Comparison of ENCODE assay signal across 8 cellular contexts in the genomic region with DNA sequence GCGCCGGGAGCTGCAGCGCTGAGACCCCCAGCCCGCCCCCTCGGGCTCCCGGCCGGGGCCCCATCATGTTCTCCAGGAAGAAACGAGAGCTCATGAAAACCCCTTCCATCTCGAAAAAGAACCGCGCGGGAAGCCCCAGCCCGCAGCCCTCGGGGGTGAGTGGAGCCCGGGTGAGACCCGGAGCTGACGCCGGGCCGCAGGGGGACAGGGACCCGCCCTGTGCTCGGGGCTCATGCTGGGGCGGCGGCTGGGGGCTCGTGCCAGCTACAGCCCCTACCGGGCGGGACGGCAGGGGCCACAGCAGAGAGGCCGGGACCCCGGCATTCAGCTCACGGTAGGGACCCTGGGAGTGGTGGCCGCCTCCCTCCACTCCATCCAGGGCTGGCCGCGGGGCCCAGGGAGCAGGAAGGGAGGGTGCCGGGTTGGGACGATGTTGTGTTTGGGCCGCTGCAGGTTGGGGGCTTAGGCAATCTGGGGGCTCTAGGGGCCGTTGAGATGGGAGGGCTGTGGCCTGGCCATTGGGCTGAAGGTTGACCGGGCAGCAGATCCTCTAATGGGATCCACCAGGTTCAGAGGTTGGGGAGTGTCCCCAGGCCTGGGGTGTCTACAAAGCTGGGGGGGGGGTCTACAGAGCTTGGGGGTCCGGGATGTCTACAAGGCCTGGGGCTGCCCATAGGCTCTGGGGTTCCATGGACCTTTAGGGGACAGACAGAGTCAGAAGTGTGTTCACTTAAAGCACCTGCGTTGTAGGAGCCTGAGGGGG. TPM values are rescaled to one million over a fixed set of nuclear protein-coding genes. Genes with fewer than 3 reads are reported as not detected.
DNase-seq lines count a peak whose midpoint lies in the region; ATAC-seq and TF ChIP-seq lines count a peak whose summit lies in the region.

No MANE protein-coding gene starts in this region.

- ATAC-seq in HG03108 (IDR thresholded peaks at IDR 0.05; ENCODE audit: unreplicated experiment) (peak; percentile 9), HG02870 (IDR thresholded peaks at IDR 0.05; ENCODE audit: unreplicated experiment) (no peak), HG03045 (IDR thresholded peaks at IDR 0.05; ENCODE audit: unreplicated experiment) (no peak), GM21381 (IDR thresholded peaks at IDR 0.05; ENCODE audit: unreplicated experiment) (no peak)

- WGBS in tibial nerve, 2 donors: 6 to 7% methylated on average over 28 to 30 of the region's 40 CpGs

- no peak for TF ChIP-seq CTCF in tibial nerve (IDR thresholded peaks at IDR 0.05)

- H3K4me3 ChIP-seq in iPS-18c (ENCODE audit: insufficient read depth, low read depth, low read length): peak overlapping the region; percentile 59
- H3K4me3 ChIP-seq in tibial nerve: peak overlapping the region; percentile 25 to 55 (median 42)

- TF ChIP-seq POLR2A in tibial nerve (IDR thresholded peaks at IDR 0.05): no peak

- H3K36me3 ChIP-seq in ES-I3 (ENCODE audit: insufficient read depth, low read length): no peaks in the 10 kb centered on the region
- H3K36me3 ChIP-seq in tibial nerve: no peaks in the 10 kb centered on the region

- peaks cover 7% of the 10 kb centered on the region; the same call in 1 of the 2 replicates for H3K4me1 ChIP-seq in ES-I3 (ENCODE audit: insufficient read depth, low read length)
- H3K4me1 ChIP-seq in tibial nerve: peaks cover 0 to 69% (median 25%) of the 10 kb centered on the region in 4 donors

- H3K27ac ChIP-seq in tibial nerve: peak overlapping the region; percentile 5 to 87 (median 48)

- peak overlapping the region; percentile 49; the same call in 1 of the 2 replicates for H3K9ac ChIP-seq in ES-I3 (ENCODE audit: low read depth, low read length)

- peak overlapping the region; percentile 90 for H3K4me3 Mint-ChIP-seq in activated T-cell treated with anti-CD3 and anti-CD28 coated beads, Interleukin-2, amount 50 U/mL, for 24 hours

- H3K9me3 ChIP-seq in ES-I3 (ENCODE audit: control insufficient read depth, insufficient read depth, low read length) (no peaks in the 10 kb centered on the region), iPS-18c (ENCODE audit: control insufficient read depth, insufficient read depth, low read length) (no peaks in the 10 kb centered on the region), tibial nerve (no peaks in the 10 kb centered on the region)

- peaks cover 2 to 71% of the 10 kb centered on the region in 2 donors for H3K27me3 ChIP-seq in tibial nerve

- H3K9me3 Mint-ChIP-seq in activated T-cell treated with anti-CD3 and anti-CD28 coated beads, Interleukin-2, amount 50 U/mL, for 24 hours: no peaks in the 10 kb centered on the region

- peak overlapping the region; percentile 92 for H3K27ac Mint-ChIP-seq in activated T-cell treated with anti-CD3 and anti-CD28 coated beads, Interleukin-2, amount 50 U/mL, for 24 hours

- peaks cover 36% of the 10 kb centered on the region for H3K36me3 Mint-ChIP-seq in activated T-cell treated with anti-CD3 and anti-CD28 coated beads, Interleukin-2, amount 50 U/mL, for 24 hours (ENCODE audit: low read depth)

- H3K27me3 Mint-ChIP-seq in activated T-cell treated with anti-CD3 and anti-CD28 coated beads, Interleukin-2, amount 50 U/mL, for 24 hours: no peaks in the 10 kb centered on the region

- H3K4me1 Mint-ChIP-seq in activated T-cell treated with anti-CD3 and anti-CD28 coated beads, Interleukin-2, amount 50 U/mL, for 24 hours (ENCODE audit: low read depth): peaks cover 55% of the 10 kb centered on the region

- no peak for DNase-seq in activated T-cell treated with anti-CD3 and anti-CD28 coated beads, Interleukin-2, amount 50 U/mL, for 24 hours
- DNase-seq in tibial nerve (ENCODE audit: low spot score in 2 of 2): no peak

- TF ChIP-seq EP300 in tibial nerve (IDR thresholded peaks at IDR 0.05): no peak

RNA-seq across cellular contexts. Expression of gene ARHGAP45, which starts 0.6 kb away (rescaled TPM):
- 10 to 100 TPM; 28.4 to 66.9 (median 38.6) TPM for total RNA-seq in tibial nerve

RNA-seq across cellular contexts. Expression of gene ABCA7, which starts 27.6 kb away (rescaled TPM):
- 10 to 100 TPM in 3 of 4 donors, 1 to 10 TPM in 1; 9.6 to 25.8 (median 13.7) TPM for total RNA-seq in tibial nerve

RNA-seq across cellular contexts. Expression of gene POLR2E, which starts 27.7 kb away (rescaled TPM):
- total RNA-seq in tibial nerve: 100 to 1,000 TPM in 3 of 4 donors, 10 to 100 TPM in 1; 81.6 to 136 (median 121) TPM

RNA-seq across cellular contexts. Expression of gene GPX4, which starts 36.3 kb away (rescaled TPM):
- 100 to 1,000 TPM; 337 to 518 (median 493) TPM for total RNA-seq in tibial nerve

RNA-seq across cellular contexts. Expression of gene CNN2, which starts 41.1 kb away (rescaled TPM):
- total RNA-seq in tibial nerve: 100 to 1,000 TPM in 1 of 4 donors, 10 to 100 TPM in 3; 69.9 to 122 (median 79.4) TPM
